Comparison of ENCODE assay signal across 27 cellular contexts in the genomic region with DNA sequence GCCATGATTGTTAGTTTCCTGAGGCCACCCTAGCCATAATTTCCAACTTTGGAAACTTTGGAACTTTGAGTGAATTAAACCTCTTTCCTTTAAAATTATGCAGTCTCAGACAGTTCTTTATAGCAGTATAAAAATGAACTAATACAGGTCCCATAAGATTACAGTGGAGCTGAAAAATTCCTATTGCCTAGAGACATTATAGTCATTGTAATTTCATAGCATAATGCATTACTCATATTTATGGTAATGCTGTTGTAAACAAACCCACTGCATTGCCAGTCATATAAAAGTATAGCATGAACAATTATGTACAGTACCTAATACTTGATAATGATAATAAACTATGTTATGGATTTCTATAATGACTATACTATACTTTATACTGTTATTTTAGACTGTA.
"Had no signal": no experiment of that assay in that cellular context is flagged by ENCODE, and none has a peak within 500 bp of the region (broad histone marks: within the 10 kb centered on the region; RNA-seq: fewer than 3 reads in every experiment).

No MANE protein-coding gene starts in this region.

- H3K27me3 Mint-ChIP-seq: dendritic cell treated with granulocyte-macrophage colony-stimulating factor and Interleukin-4, amounts not matched to agents 40 ng/mL and 50 ng/mL, for 4 days; effector memory CD8-positive, alpha-beta T cell had no signal

- H3K27ac Mint-ChIP-seq: dendritic cell treated with granulocyte-macrophage colony-stimulating factor and Interleukin-4, amounts not matched to agents 40 ng/mL and 50 ng/mL, for 4 days; effector memory CD8-positive, alpha-beta T cell; endodermal cell had no signal

- H3K27me3 ChIP-seq: colonic mucosa, dorsolateral prefrontal cortex, esophagus muscularis mucosa, esophagus squamous epithelium, foreskin keratinocyte, gastrocnemius medialis, gastroesophageal sphincter, heart left ventricle, heart right ventricle had no signal

- H3K4me1 Mint-ChIP-seq: endodermal cell had no signal

- H3K4me1 ChIP-seq: colonic mucosa, esophagus muscularis mucosa, esophagus squamous epithelium, foreskin keratinocyte, gastrocnemius medialis, gastroesophageal sphincter, heart left ventricle, heart right ventricle had no signal

- H3K4me3 Mint-ChIP-seq: dendritic cell treated with granulocyte-macrophage colony-stimulating factor and Interleukin-4, amounts not matched to agents 40 ng/mL and 50 ng/mL, for 4 days; effector memory CD8-positive, alpha-beta T cell; endodermal cell had no signal

- H3K36me3 ChIP-seq: colonic mucosa, esophagus muscularis mucosa, esophagus squamous epithelium, gastrocnemius medialis, gastroesophageal sphincter, heart left ventricle, heart right ventricle had no signal

- ATAC-seq: effector memory CD8-positive, alpha-beta T cell; esophagus mucosa; foreskin keratinocyte; gastrocnemius medialis; gastroesophageal sphincter; heart left ventricle; heart right ventricle had no signal

- DNase-seq: colonic mucosa; cortex of kidney; dermis blood vessel endothelial cell; dorsolateral prefrontal cortex; effector CD4-positive, alpha-beta T cell; effector CD8-positive, alpha-beta T cell; effector memory CD4-positive, alpha-beta T cell; effector memory CD8-positive, alpha-beta T cell; endodermal cell; erythroblast; esophagus squamous epithelium; foreskin fibroblast; gastrocnemius medialis; glutamatergic neuron; head of caudate nucleus; heart left ventricle; heart right ventricle had no signal

- H3K9me3 ChIP-seq: colonic mucosa, esophagus squamous epithelium, gastrocnemius medialis, gastroesophageal sphincter had no signal

- FAIRE-seq: colon, endothelial cell of umbilical vein, frontal cortex had no signal

- H3K27ac ChIP-seq: colonic mucosa, coronary artery, dorsolateral prefrontal cortex, epithelial cell of prostate, esophagus muscularis mucosa, esophagus squamous epithelium, foreskin keratinocyte, gastrocnemius medialis, gastroesophageal sphincter, heart left ventricle, heart right ventricle had no signal

- H3K4me3 ChIP-seq: colonic mucosa, coronary artery, dorsolateral prefrontal cortex, esophagus muscularis mucosa, esophagus squamous epithelium, gastrocnemius medialis, gastroesophageal sphincter, heart left ventricle, heart right ventricle had no signal
